ENCODE assay signal across 1 cellular context in genomic region chr19:29294343-29294811, GRCh38.
A peak's percentile ranks its signal among the peaks of the same experiment; 100 is the strongest.
TF ChIP-seq lines count a peak whose summit lies in the region.

No MANE protein-coding gene starts in this region.

TF ChIP-seq in IMR-90, 13 proteins besides CTCF, POLR2A, EP300 and RAD21:
- TF ChIP-seq BHLHE40 (IDR thresholded peaks at IDR 0.05; ENCODE audit: low read depth, low read length) = peak; percentile 61
- no peak for TF ChIP-seq MXI1 (IDR thresholded peaks at IDR 0.05; ENCODE audit: borderline replicate concordance, low read depth, low read length)
